25 cellular contexts compared by ENCODE assay signal in the genomic region with DNA sequence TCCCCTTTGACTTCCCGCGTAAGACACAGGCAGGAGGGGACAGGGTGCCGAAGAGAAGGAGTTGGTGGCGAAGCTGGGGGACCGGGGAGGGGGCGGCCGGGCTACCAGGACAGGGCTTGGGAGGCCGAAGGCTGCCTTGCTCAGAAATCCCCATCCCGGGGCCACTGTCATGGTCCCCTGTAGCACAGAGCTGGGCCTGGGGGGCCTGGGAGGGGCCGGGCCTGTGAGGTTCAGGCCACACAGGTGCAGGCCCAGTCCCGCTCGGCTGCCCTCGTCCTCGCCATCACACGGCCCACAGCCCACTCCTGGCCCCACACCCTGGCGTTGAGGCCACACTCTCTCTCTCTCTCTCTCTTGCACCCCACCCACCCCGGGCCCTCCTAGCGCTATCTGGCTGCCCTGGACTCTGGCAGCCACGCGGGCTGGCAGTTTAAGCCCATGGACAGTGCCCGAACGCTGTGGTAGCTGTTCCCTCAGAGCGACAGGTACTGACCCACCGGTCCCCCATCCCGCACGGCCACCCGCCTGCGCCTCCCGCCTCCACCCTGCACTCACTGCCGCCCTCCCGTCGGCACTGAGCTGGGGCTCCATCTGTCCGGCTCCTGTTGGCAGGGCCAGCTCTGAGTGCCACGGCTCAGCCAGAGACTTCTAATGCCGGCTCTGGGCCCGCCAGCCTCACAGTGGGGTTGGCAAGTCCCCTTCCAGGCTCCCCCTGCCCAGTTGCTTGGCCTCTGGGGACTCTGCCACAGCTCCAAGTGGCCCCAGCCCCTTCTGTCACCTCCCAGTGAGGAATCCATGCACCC. TPM values are rescaled to one million over a fixed set of nuclear protein-coding genes. Genes with fewer than 3 reads are reported as not detected.
DNase-seq lines count a peak whose midpoint lies in the region; ATAC-seq, FAIRE-seq and TF ChIP-seq lines count a peak whose summit lies in the region.
"Had no signal": no experiment of that assay in that cellular context is flagged by ENCODE, and none has a peak within 500 bp of the region (broad histone marks: within the 10 kb centered on the region; RNA-seq: fewer than 3 reads in every experiment).

No MANE protein-coding gene starts in this region.

- peaks cover 6% of the 10 kb centered on the region for H3K36me3 Mint-ChIP-seq in HFFc6 (ENCODE audit: low read depth)

- POLR2A ChIA-PET in HepG2 (lab: Yijun Ruan, JAX) = interaction anchor here (1.0 kb wide), 1 partner anchor 132 kb away, joined by 3 read pairs; no protein-coding TSS in a partner anchor

- no peaks in the 10 kb centered on the region for H3K27me3 ChIP-seq in HepG2 (ENCODE audit: control insufficient read depth in 1 of 2, insufficient read depth in 2 of 2, low read length in 2 of 2)
- H3K27me3 ChIP-seq in right lobe of liver = no peaks in the 10 kb centered on the region

- H3K36me3 ChIP-seq in HepG2 (replicated peaks in 1 of 2; ENCODE audit: control insufficient read depth in 1 of 2, insufficient read depth in 2 of 2, low read length in 2 of 2) = peaks cover 22 to 36% of the 10 kb centered on the region in 2 experiments
- peaks cover 0 to 2% (median 0%) of the 10 kb centered on the region in 4 donors for H3K36me3 ChIP-seq in right lobe of liver

- no peak overlapping the region for H3K4me3 Mint-ChIP-seq in HFFc6

- no peak for ATAC-seq in HepG2
- ATAC-seq in right lobe of liver = no peak
- ATAC-seq in HG03280 (IDR thresholded peaks at IDR 0.05; ENCODE audit: unreplicated experiment) = no peak
- ATAC-seq in GM18505 (IDR thresholded peaks at IDR 0.05; ENCODE audit: unreplicated experiment) = no peak
- ATAC-seq: Right ventricle myocardium inferior had no signal

- no peak overlapping the region for H3K9ac ChIP-seq in HepG2 (ENCODE audit: insufficient read depth, low read depth, low read length)

- H3K27ac ChIP-seq in HepG2 (ENCODE audit: extremely low read length, insufficient read depth, low read length) = no peak overlapping the region
- H3K27ac ChIP-seq in right lobe of liver = no peak overlapping the region

- no peak for DNase-seq in HepG2 (ENCODE audit: low spot score)
- DNase-seq in right lobe of liver = no peak
- DNase-seq in HFFc6 = no peak
- DNase-seq in cerebellum (ENCODE audit: low spot score) = peak; percentile 72
- DNase-seq in urothelium cell line (ENCODE audit: low spot score) = no peak
- DNase-seq in inferior parietal cortex (ENCODE audit: extremely low spot score) = no peak
- DNase-seq: DND-41, H7, IMR-90, MV-4-11, NCI-H1694, NCI-H2081 treated with DMSO at 0.1 percent for 48 hours, NCI-H2171 treated with DMSO at 0.1 percent for 48 hours, NCI-H524 treated with DMSO at 0.1 percent for 48 hours, NCI-H82, OCI-M1, SW 1271 had no signal

- no peaks in the 10 kb centered on the region for H3K4me1 Mint-ChIP-seq in HFFc6 (ENCODE audit: low read depth)

- no peak overlapping the region for H2AFZ ChIP-seq in HepG2 (ENCODE audit: low read length)

- CTCF ChIA-PET in HepG2 (lab: Yijun Ruan, JAX; ENCODE audit: low intra/inter-chr PET ratio, low total read pairs) = no interaction called here

- TF ChIP-seq EP300 in HepG2 (IDR thresholded peaks at IDR 0.05; ENCODE audit: low read depth in 2 of 2, low read length in 2 of 2) (no peak), HepG2 (CRISPR knock-in tag; IDR thresholded peaks at IDR 0.05; ENCODE audit: borderline replicate concordance) (no peak)

- peaks cover 12% of the 10 kb centered on the region for H3K27me3 Mint-ChIP-seq in HFFc6 (ENCODE audit: insufficient read depth)

- no peak for TF ChIP-seq POLR2A in HepG2 (IDR thresholded peaks at IDR 0.05; ENCODE audit: insufficient read depth in 1 of 2, low read depth in 2 of 2, low read length in 2 of 2)
- no peak for TF ChIP-seq POLR2A in right lobe of liver (IDR thresholded peaks at IDR 0.05)
- TF ChIP-seq POLR2A in GM18505 (IDR thresholded peaks at IDR 0.05; ENCODE audit: borderline replicate concordance, extremely low read depth, insufficient read depth, insufficient read length) = no peak

- no TSS peak for BruUV-seq in HepG2 (replicated peaks; lab: Mats Ljungman, UMichigan)

- in situ Hi-C loops in HepG2 (cut with HindIII; ENCODE audit: extremely low pct_ligation_motif_present, low pct_unique_long_range_greater_than_20kb) = no loop called here

- no peak overlapping the region for H3K4me2 ChIP-seq in HepG2 (ENCODE audit: low read depth, low read length)

- FAIRE-seq in HepG2 (lab: Jason Lieb, UNC) (no peak), urothelium cell line (lab: Jason Lieb, UNC) (peak; percentile 83)
- FAIRE-seq: A204.1, GM12892, GM18507, HTR-8/SVneo, RCC 7860 had no signal

- 93% methylated on average over 26 of the region's 36 CpGs for WGBS in HepG2 (ENCODE audit: low lambda C conversion rate)
- WGBS in right lobe of liver (ENCODE audit: insufficient coverage, low coverage, low lambda C conversion rate, missing lambda C conversion rate) = 80% methylated on average over 11 of the region's 36 CpGs

- H3K4me1 ChIP-seq in HepG2 (ENCODE audit: insufficient read depth, low read length) (peaks cover 19% of the 10 kb centered on the region), right lobe of liver (peaks cover 0 to 35% (median 15%) of the 10 kb centered on the region in 4 donors)

- H3K9me3 ChIP-seq in HepG2 (ENCODE audit: low read length) (no peaks in the 10 kb centered on the region), right lobe of liver (no peaks in the 10 kb centered on the region)

- no peaks in the 10 kb centered on the region for H3K79me2 ChIP-seq in HepG2 (ENCODE audit: insufficient read depth, low read length)

- no peak overlapping the region for H3K4me3 ChIP-seq in HepG2 (replicated peaks in 1 of 3; ENCODE audit: insufficient read depth in 1 of 3, low read depth in 2 of 3, low read length in 3 of 3)
- no peak overlapping the region for H3K4me3 ChIP-seq in right lobe of liver

- intact Hi-C loops in HepG2 (cut with micrococcal nuclease; ENCODE audit: unreplicated experiment) = no loop called here
- intact Hi-C loops in right lobe of liver (cut with DNase I) = no loop called here

- no peak for TF ChIP-seq RAD21 in HepG2 (CRISPR knock-in tag; IDR thresholded peaks at IDR 0.05)

- TF ChIP-seq CTCF in HepG2 (CRISPR knock-in tag; IDR thresholded peaks at IDR 0.05) (no peak), right lobe of liver (IDR thresholded peaks at IDR 0.05) (no peak), HFFc6 (IDR thresholded peaks at IDR 0.05) (no peak)

- peaks cover 7% of the 10 kb centered on the region; the same call in 1 of the 2 replicates for H4K20me1 ChIP-seq in HepG2 (ENCODE audit: insufficient read depth, low read length)

- H3K27ac Mint-ChIP-seq in HFFc6 = peak overlapping the region; percentile 59

- H3K9me3 Mint-ChIP-seq in HFFc6 = no peaks in the 10 kb centered on the region; the same call in 1 of the 2 replicates

RNA-seq across cellular contexts. Expression of a gene that starts 28.0 kb away (rescaled TPM):
- total RNA-seq in HepG2 (2016; rRNA removed; fragmentation: Illumina TruSeq; extraction: Trizol) (21.5 and 26.3 TPM in 2 replicates), right lobe of liver (10 to 100 TPM; 10.3 to 59.3 (median 37.6) TPM), cerebellum (60.5 TPM)
- total RNA-seq in HepG2 (2016; cell fraction: cytosol; rRNA removed; fragmentation: Illumina TruSeq; extraction: Trizol; ENCODE audit: low read depth) = 11.5 and 11.7 TPM in 2 replicates
- total RNA-seq in HepG2 (2016; cell fraction: insoluble cytoplasmic fraction; rRNA removed; fragmentation: Illumina TruSeq; extraction: Trizol) = 19.4 and 28.8 TPM in 2 replicates
- 34.4 and 35.6 TPM in 2 replicates for total RNA-seq in HepG2 (2016; cell fraction: membrane; rRNA removed; fragmentation: Illumina TruSeq; extraction: Trizol)
- 37.1 and 45.0 TPM in 2 replicates for total RNA-seq in HepG2 (2016; cell fraction: nucleus; rRNA removed; fragmentation: Illumina TruSeq; extraction: Trizol)
- 50.0 and 80.3 TPM in 2 replicates for polyA plus RNA-seq in HepG2 (2011; rRNA removed)
- 48.3 and 72.3 TPM in 2 replicates for polyA plus RNA-seq in HepG2 (2011; cell fraction: cytosol; rRNA removed)
- polyA plus RNA-seq in HepG2 (2011; cell fraction: nucleus; rRNA removed) = 227 and 315 TPM in 2 replicates
- polyA plus RNA-seq in HepG2 (2012) = 90.1 and 104 TPM in 2 replicates
- 11.1 and 11.5 TPM in 2 replicates for polyA plus RNA-seq in HepG2 (2016; cell fraction: cytosol; fragmentation: Illumina TruSeq; extraction: Trizol; ENCODE audit: low read depth)
- 52.7 and 63.6 TPM in 2 replicates for polyA plus RNA-seq in HepG2 (2016; cell fraction: insoluble cytoplasmic fraction; fragmentation: Illumina TruSeq; extraction: Trizol; ENCODE audit: low read depth)
- polyA plus RNA-seq in HepG2 (2016; cell fraction: membrane; fragmentation: Illumina TruSeq; extraction: Trizol; ENCODE audit: low read depth) = 49.3 and 52.2 TPM in 2 replicates
- polyA plus RNA-seq in HepG2 (2016; cell fraction: nucleus; fragmentation: Illumina TruSeq; extraction: Trizol; ENCODE audit: insufficient read depth, low read depth) = 138 and 141 TPM in 2 replicates
- polyA minus RNA-seq in HepG2 (2011; rRNA and poly(A)+ RNA removed; ENCODE audit: low replicate concordance) = 4.5 and 192 TPM in 2 replicates
- polyA minus RNA-seq in HepG2 (2011; cell fraction: cytosol; rRNA and poly(A)+ RNA removed) = 91.4 and 94.8 TPM in 2 replicates
- polyA minus RNA-seq in HepG2 (2011; cell fraction: nucleus; rRNA and poly(A)+ RNA removed) = 41.0 and 47.5 TPM in 2 replicates
- total RNA-seq in HFFc6 (2021; fragmentation: NEBNext Ultra II Directional; extraction: Animal tissue kit (Norgen Biotek cat#: 25700)) = 100 to 1,000 TPM; 117 to 147 (median 123) TPM

RNA-seq across cellular contexts. Expression of a gene that starts 28.2 kb away (rescaled TPM):
- total RNA-seq in HepG2 (2016; rRNA removed; fragmentation: Illumina TruSeq; extraction: Trizol) = not detected in 2 replicates
- total RNA-seq in HepG2 (2016; cell fraction: cytosol; rRNA removed; fragmentation: Illumina TruSeq; extraction: Trizol; ENCODE audit: low read depth) = not detected in 2 replicates
- not detected in 2 replicates for total RNA-seq in HepG2 (2016; cell fraction: insoluble cytoplasmic fraction; rRNA removed; fragmentation: Illumina TruSeq; extraction: Trizol)
- not detected in 2 replicates for total RNA-seq in HepG2 (2016; cell fraction: membrane; rRNA removed; fragmentation: Illumina TruSeq; extraction: Trizol)
- not detected in 2 replicates for total RNA-seq in HepG2 (2016; cell fraction: nucleus; rRNA removed; fragmentation: Illumina TruSeq; extraction: Trizol)
- 0.03 TPM in 1 of 2 replicates, not detected in the other for polyA plus RNA-seq in HepG2 (2011; rRNA removed)
- 0.01 and 0.04 TPM in 2 replicates for polyA plus RNA-seq in HepG2 (2011; cell fraction: cytosol; rRNA removed)
- 0.18 and 0.26 TPM in 2 replicates for polyA plus RNA-seq in HepG2 (2011; cell fraction: nucleus; rRNA removed)
- polyA plus RNA-seq in HepG2 (2012) = 0.05 and 0.07 TPM in 2 replicates
- not detected in 2 replicates for polyA plus RNA-seq in HepG2 (2016; cell fraction: cytosol; fragmentation: Illumina TruSeq; extraction: Trizol; ENCODE audit: low read depth)
- polyA plus RNA-seq in HepG2 (2016; cell fraction: insoluble cytoplasmic fraction; fragmentation: Illumina TruSeq; extraction: Trizol; ENCODE audit: low read depth) = not detected in 2 replicates
- not detected in 2 replicates for polyA plus RNA-seq in HepG2 (2016; cell fraction: membrane; fragmentation: Illumina TruSeq; extraction: Trizol; ENCODE audit: low read depth)
- not detected in 2 replicates for polyA plus RNA-seq in HepG2 (2016; cell fraction: nucleus; fragmentation: Illumina TruSeq; extraction: Trizol; ENCODE audit: insufficient read depth, low read depth)
- 0.30 and 0.84 TPM in 2 replicates for polyA minus RNA-seq in HepG2 (2011; rRNA and poly(A)+ RNA removed; ENCODE audit: low replicate concordance)
- polyA minus RNA-seq in HepG2 (2011; cell fraction: cytosol; rRNA and poly(A)+ RNA removed) = not detected in 2 replicates
- polyA minus RNA-seq in HepG2 (2011; cell fraction: nucleus; rRNA and poly(A)+ RNA removed) = 0.13 TPM in 1 of 2 replicates, not detected in the other
- total RNA-seq in right lobe of liver = 1 to 10 TPM in 4 of 6 experiments, under 1 TPM in 1, not detected in 1; 0.42 to 5.8 (median 1.4) TPM
- 10 to 100 TPM in 2 of 6 experiments, 1 to 10 TPM in 4; 6.2 to 11.3 (median 7.8) TPM for total RNA-seq in HFFc6 (2021; fragmentation: NEBNext Ultra II Directional; extraction: Animal tissue kit (Norgen Biotek cat#: 25700))
- 2.4 TPM for total RNA-seq in cerebellum
